2 cellular contexts compared by ENCODE assay signal in genomic region chr18:57787068-57787682, GRCh38.
TF ChIP-seq lines count a peak whose summit lies in the region.

No MANE protein-coding gene starts in this region.

TF ChIP-seq in HepG2, 621 proteins besides CTCF, POLR2A, EP300 and RAD21:
- no peak for TF ChIP-seq FLYWCH1 (CRISPR knock-in tag; IDR thresholded peaks at IDR 0.05)
- no peak for TF ChIP-seq U2AF2 (IDR thresholded peaks at IDR 0.05; ENCODE audit: low read depth, low read length)
- no peak for TF ChIP-seq GATAD1 (CRISPR knock-in tag; IDR thresholded peaks at IDR 0.05)
- TF ChIP-seq ZEB1 (IDR thresholded peaks at IDR 0.05; ENCODE audit: insufficient replicate concordance, low read depth): no peak
- no peak for TF ChIP-seq SRF (IDR thresholded peaks at IDR 0.05; ENCODE audit: low read depth, low read length)
- no peak for TF ChIP-seq ZNF749 (CRISPR knock-in tag; IDR thresholded peaks at IDR 0.05; ENCODE audit: borderline replicate concordance)
- TF ChIP-seq KMT2A (CRISPR knock-in tag; IDR thresholded peaks at IDR 0.05): no peak
- no peak for TF ChIP-seq ZNF75D (CRISPR knock-in tag; IDR thresholded peaks at IDR 0.05; ENCODE audit: borderline replicate concordance)
- TF ChIP-seq, protein P1, sequence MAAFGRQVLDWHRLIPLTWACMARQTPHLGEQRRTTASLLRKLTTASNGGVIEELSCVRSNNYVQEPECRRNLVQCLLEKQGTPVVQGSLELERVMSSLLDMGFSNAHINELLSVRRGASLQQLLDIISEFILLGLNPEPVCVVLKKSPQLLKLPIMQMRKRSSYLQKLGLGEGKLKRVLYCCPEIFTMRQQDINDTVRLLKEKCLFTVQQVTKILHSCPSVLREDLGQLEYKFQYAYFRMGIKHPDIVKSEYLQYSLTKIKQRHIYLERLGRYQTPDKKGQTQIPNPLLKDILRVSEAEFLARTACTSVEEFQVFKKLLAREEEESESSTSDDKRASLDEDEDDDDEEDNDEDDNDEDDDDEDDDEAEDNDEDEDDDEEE (CRISPR knock-in tag; IDR thresholded peaks at IDR 0.05): no peak

TF ChIP-seq in endothelial cell of umbilical vein, 7 proteins besides CTCF, POLR2A, EP300 and RAD21:
- TF ChIP-seq JUN (IDR thresholded peaks at IDR 0.05; ENCODE audit: borderline replicate concordance, insufficient read depth, insufficient read length, low read depth): no peak
- TF ChIP-seq EZH2 (IDR thresholded peaks at IDR 0.05; ENCODE audit: borderline replicate concordance, low read depth, low read length, severe bottlenecking): no peak
- no peak for TF ChIP-seq MAX (IDR thresholded peaks at IDR 0.05; ENCODE audit: insufficient read depth, insufficient read length)
- TF ChIP-seq MYC (IDR thresholded peaks at IDR 0.05; ENCODE audit: low read depth, low read length): no peak
- no peak for TF ChIP-seq FOS (IDR thresholded peaks at IDR 0.05; ENCODE audit: borderline replicate concordance, insufficient read depth, low read length)
- no peak for TF ChIP-seq POLR2AphosphoS5 (IDR thresholded peaks at IDR 0.05; ENCODE audit: insufficient read depth, low read depth, low read length)
- TF ChIP-seq GATA2 (IDR thresholded peaks at IDR 0.05; ENCODE audit: insufficient read depth, insufficient read length, low read depth, low read length): no peak
